Comparison of ENCODE assay signal across 9 cellular contexts in genomic region chr11:2381494-2382128, GRCh38. TPM values are rescaled to one million over a fixed set of nuclear protein-coding genes. Genes with fewer than 3 reads are reported as not detected.
DNase-seq lines count a peak whose midpoint lies in the region; ATAC-seq and TF ChIP-seq lines count a peak whose summit lies in the region.
"Had no signal": no experiment of that assay in that cellular context is flagged by ENCODE, and none has a peak within 500 bp of the region (broad histone marks: within the 10 kb centered on the region; RNA-seq: fewer than 3 reads in every experiment).

No MANE protein-coding gene starts in this region.

- H3K36me3 Mint-ChIP-seq in stimulated activated naive B cell treated with anti-CD40 and anti-IgM and Interleukin-4, amounts not matched to agents 10 μg/mL and 1 μg/mL and 100 μg/mL, for 72 hours = peaks cover 10 to 22% of the 10 kb centered on the region in 2 donors
- H3K36me3 Mint-ChIP-seq in activated CD4-positive, alpha-beta T cell treated with anti-CD3 and anti-CD28 coated beads for 36 hours (ENCODE audit: low read depth) = peaks cover 5% of the 10 kb centered on the region

- H4K20me1 ChIP-seq in Karpas-422 (ENCODE audit: insufficient read depth, low read depth, low read length) = peaks cover 68% of the 10 kb centered on the region

- POLR2A ChIA-PET in activated CD4-positive, alpha-beta T cell treated with anti-CD3 and anti-CD28 coated beads for 36 hours (lab: Charles Lee) = interaction anchor here (0.6 kb wide), 1 partner anchor 305 kb away, joined by 5 read pairs; no protein-coding TSS in a partner anchor

- intact Hi-C loops in body of pancreas (cut with DNase I) = no loop called here
- intact Hi-C loops in activated CD4-positive, alpha-beta T cell treated with anti-CD3 and anti-CD28 coated beads for 36 hours (cut with DNase I, micrococcal nuclease) = no loop called here

- H3K27ac ChIP-seq in Karpas-422 (ENCODE audit: low read length) (peak overlapping the region; percentile 91), body of pancreas (peak overlapping the region; percentile 4 to 97 (median 77))

- H3K27me3 ChIP-seq in Karpas-422 (ENCODE audit: low read length) = no peaks in the 10 kb centered on the region
- no peaks in the 10 kb centered on the region for H3K27me3 ChIP-seq in body of pancreas

- H3K9me2 ChIP-seq in Karpas-422 (replicated peaks; ENCODE audit: insufficient read depth, low read length) = no peaks in the 10 kb centered on the region

- H3K4me3 Mint-ChIP-seq in stimulated activated naive B cell treated with anti-CD40 and anti-IgM and Interleukin-4, amounts not matched to agents 10 μg/mL and 1 μg/mL and 100 μg/mL, for 72 hours = peak overlapping the region; percentile 69 to 70
- H3K4me3 Mint-ChIP-seq in activated CD4-positive, alpha-beta T cell treated with anti-CD3 and anti-CD28 coated beads for 36 hours = no peak overlapping the region

- H3K27me3 Mint-ChIP-seq in stimulated activated naive B cell treated with anti-CD40 and anti-IgM and Interleukin-4, amounts not matched to agents 10 μg/mL and 1 μg/mL and 100 μg/mL, for 72 hours = no peaks in the 10 kb centered on the region
- H3K27me3 Mint-ChIP-seq in activated CD4-positive, alpha-beta T cell treated with anti-CD3 and anti-CD28 coated beads for 36 hours = no peaks in the 10 kb centered on the region

- ATAC-seq in body of pancreas (no peak), left lobe of liver (peak; percentile 5), esophagus mucosa (no peak), HG02571 (IDR thresholded peaks at IDR 0.05; ENCODE audit: unreplicated experiment) (no peak)
- ATAC-seq in stimulated activated naive B cell treated with anti-CD40 and anti-IgM and Interleukin-4, amounts not matched to agents 10 μg/mL and 1 μg/mL and 100 μg/mL, for 72 hours (replicated peaks) = no peak
- ATAC-seq in activated CD4-positive, alpha-beta T cell treated with anti-CD3 and anti-CD28 coated beads for 36 hours = no peak
- ATAC-seq: activated CD4-positive, CD25-positive, alpha-beta regulatory T cell treated with anti-CD3 and anti-CD28 coated beads, Interleukin-2, amount 50 U/mL, for 24 hours had no signal

- CTCF ChIA-PET in activated CD4-positive, alpha-beta T cell treated with anti-CD3 and anti-CD28 coated beads for 36 hours (lab: Charles Lee) = no interaction called here

- H3K9me3 ChIP-seq in Karpas-422 (ENCODE audit: low read length) (no peaks in the 10 kb centered on the region), body of pancreas (no peaks in the 10 kb centered on the region)

- peak overlapping the region; percentile 93 for H3K27ac Mint-ChIP-seq in stimulated activated naive B cell treated with anti-CD40 and anti-IgM and Interleukin-4, amounts not matched to agents 10 μg/mL and 1 μg/mL and 100 μg/mL, for 72 hours
- no peak overlapping the region for H3K27ac Mint-ChIP-seq in activated CD4-positive, alpha-beta T cell treated with anti-CD3 and anti-CD28 coated beads for 36 hours

- H3K4me3 ChIP-seq in Karpas-422 (ENCODE audit: low read length) (peak overlapping the region; percentile 100; the same call in 1 of the 2 replicates), body of pancreas (no peak overlapping the region)

- peaks cover 9% of the 10 kb centered on the region; the same call in 1 of the 2 replicates for H3K36me3 ChIP-seq in Karpas-422 (ENCODE audit: insufficient read depth, low read length)
- H3K36me3 ChIP-seq in body of pancreas (replicated peaks in 1 of 2; ENCODE audit: insufficient read depth in 1 of 2, low read depth in 2 of 2) = no peaks in the 10 kb centered on the region

- peaks cover 62% of the 10 kb centered on the region for H3K79me2 ChIP-seq in Karpas-422 (ENCODE audit: low read length)

- no peak for TF ChIP-seq POLR2A in body of pancreas (IDR thresholded peaks at IDR 0.05)

- DNase-seq in Karpas-422 (peak; percentile 39), body of pancreas (peak in 1 of 4 donors; percentile 19), left lobe of liver (ENCODE audit: low spot score) (no peak), T-helper 9 cell (no peak)
- DNase-seq in stimulated activated naive B cell treated with anti-CD40 and anti-IgM and Interleukin-4, amounts not matched to agents 10 μg/mL and 1 μg/mL and 100 μg/mL, for 72 hours = no peak
- DNase-seq in activated CD4-positive, alpha-beta T cell treated with anti-CD3 and anti-CD28 coated beads for 36 hours = no peak

- H3K4me1 ChIP-seq in Karpas-422 (ENCODE audit: low read length) (peaks cover 78% of the 10 kb centered on the region), body of pancreas (peaks cover 80% of the 10 kb centered on the region)

- no peak overlapping the region for H2AFZ ChIP-seq in Karpas-422 (ENCODE audit: low read length)

- WGBS in body of pancreas, 2 donors = 85 to 92% methylated on average over 9 of the region's 11 CpGs

- no peak for TF ChIP-seq CTCF in body of pancreas (IDR thresholded peaks at IDR 0.05)

- peak overlapping the region; percentile 97 for H3K4me2 ChIP-seq in Karpas-422 (ENCODE audit: low read depth, low read length, poor library complexity, severe bottlenecking)

- H3K4me1 Mint-ChIP-seq in stimulated activated naive B cell treated with anti-CD40 and anti-IgM and Interleukin-4, amounts not matched to agents 10 μg/mL and 1 μg/mL and 100 μg/mL, for 72 hours = peaks cover 72 to 90% of the 10 kb centered on the region in 2 donors
- H3K4me1 Mint-ChIP-seq in activated CD4-positive, alpha-beta T cell treated with anti-CD3 and anti-CD28 coated beads for 36 hours = peaks cover 56% of the 10 kb centered on the region

- H3K9me3 Mint-ChIP-seq in stimulated activated naive B cell treated with anti-CD40 and anti-IgM and Interleukin-4, amounts not matched to agents 10 μg/mL and 1 μg/mL and 100 μg/mL, for 72 hours = no peaks in the 10 kb centered on the region
- no peaks in the 10 kb centered on the region for H3K9me3 Mint-ChIP-seq in activated CD4-positive, alpha-beta T cell treated with anti-CD3 and anti-CD28 coated beads for 36 hours (ENCODE audit: low read depth)

- peak overlapping the region; percentile 98 for H3K9ac ChIP-seq in Karpas-422 (ENCODE audit: low read length)

RNA-seq across cellular contexts. Expression of gene CD81, which starts 4.5 kb away (rescaled TPM):
- total RNA-seq in Karpas-422 (2014; rRNA removed; shearing (Covaris generic); ENCODE audit: low replicate concordance) = 356 and 467 TPM in 2 replicates
- total RNA-seq in body of pancreas (100 to 1,000 TPM; 217 to 332 TPM), left lobe of liver (564 TPM), esophagus mucosa (150 TPM)
- 100 to 1,000 TPM; 118 to 145 TPM for total RNA-seq in activated CD4-positive, alpha-beta T cell treated with anti-CD3 and anti-CD28 coated beads for 36 hours

RNA-seq across cellular contexts. Expression of gene TSSC4, which starts 18.9 kb away (rescaled TPM):
- 25.3 and 47.5 TPM in 2 replicates for total RNA-seq in Karpas-422 (2014; rRNA removed; shearing (Covaris generic); ENCODE audit: low replicate concordance)
- 10 to 100 TPM; 21.5 to 25.7 TPM for total RNA-seq in body of pancreas
- total RNA-seq in left lobe of liver = 24.8 TPM
- total RNA-seq in esophagus mucosa = 36.7 TPM
- total RNA-seq in activated CD4-positive, alpha-beta T cell treated with anti-CD3 and anti-CD28 coated beads for 36 hours = 10 to 100 TPM; 19.8 to 38.4 TPM
